Comparison of ENCODE assay signal across 9 cellular contexts in the genomic region with DNA sequence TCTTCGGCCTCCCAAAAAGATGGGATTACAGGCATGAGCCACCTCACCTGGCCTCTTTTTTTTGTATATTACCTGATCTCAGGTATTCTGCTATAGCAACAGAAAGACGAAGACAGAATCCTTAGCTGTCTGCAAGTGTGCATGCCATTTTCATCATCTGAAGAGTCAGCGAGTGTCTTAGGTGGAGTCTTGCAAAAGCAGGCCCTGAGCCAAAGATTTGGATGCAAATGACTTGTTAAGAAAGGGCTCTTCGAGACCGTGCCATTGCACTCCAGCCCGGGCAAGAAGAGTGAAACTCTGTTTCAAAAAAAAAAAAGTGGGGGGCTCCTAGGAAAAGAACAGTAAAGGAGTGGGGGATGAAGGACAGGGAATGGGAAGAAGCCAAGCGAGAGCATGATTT. TPM values are rescaled to one million over a fixed set of nuclear protein-coding genes. Genes with fewer than 3 reads are reported as not detected.
DNase-seq lines count a peak whose midpoint lies in the region; ATAC-seq, FAIRE-seq and TF ChIP-seq lines count a peak whose summit lies in the region.
"Had no signal": no experiment of that assay in that cellular context is flagged by ENCODE, and none has a peak within 500 bp of the region (broad histone marks: within the 10 kb centered on the region; RNA-seq: fewer than 3 reads in every experiment).

No MANE protein-coding gene starts in this region.

- H3K9me3 Mint-ChIP-seq in activated T-cell treated with anti-CD3 and anti-CD28 coated beads, Interleukin-2, amount 50 U/mL, for 24 hours = no peaks in the 10 kb centered on the region

- no peaks in the 10 kb centered on the region for H3K9me3 ChIP-seq in kidney (ENCODE audit: control insufficient read depth in 1 of 2, low read length in 2 of 2)
- no peaks in the 10 kb centered on the region for H3K9me3 ChIP-seq in thyroid gland

- 43 to 51% methylated on average over 7 of the region's 7 CpGs for WGBS in thyroid gland, 2 donors

- no peaks in the 10 kb centered on the region for H3K27me3 Mint-ChIP-seq in activated T-cell treated with anti-CD3 and anti-CD28 coated beads, Interleukin-2, amount 50 U/mL, for 24 hours

- peak overlapping the region; percentile 87 for H3K4me3 Mint-ChIP-seq in activated T-cell treated with anti-CD3 and anti-CD28 coated beads, Interleukin-2, amount 50 U/mL, for 24 hours

- DNase-seq in activated T-cell treated with anti-CD3 and anti-CD28 coated beads, Interleukin-2, amount 50 U/mL, for 24 hours = no peak
- no peak for DNase-seq in activated T-cell treated with anti-CD3 and anti-CD28 coated beads, Interleukin-2, amount 50 U/mL, for 1 hour
- DNase-seq in activated naive CD4-positive, alpha-beta T cell treated with anti-CD3 and anti-CD28 coated beads, Interleukin-2, amount 50 U/mL, for 16 hours = peak; percentile 37
- no peak for DNase-seq in kidney
- DNase-seq in thyroid gland = peak in 1 of 2 donors; percentile 31
- DNase-seq in NCI-H2029 treated with DMSO at 0.1 percent for 48 hours (lab: John Stamatoyannopoulos, UW) = no peak

- H3K4me1 ChIP-seq in kidney (ENCODE audit: control insufficient read depth in 1 of 2, insufficient read depth in 1 of 2, low read depth in 1 of 2, low read length in 2 of 2) = peaks cover 0 to 6% of the 10 kb centered on the region in 2 donors
- peaks cover 6 to 19% of the 10 kb centered on the region in 2 donors for H3K4me1 ChIP-seq in thyroid gland

- TF ChIP-seq POLR2A in thyroid gland (IDR thresholded peaks at IDR 0.05) = no peak

- intact Hi-C loops in kidney (cut with DNase I) = no loop called here
- intact Hi-C loops in thyroid gland (cut with DNase I) = no loop called here

- TF ChIP-seq CTCF in kidney (IDR thresholded peaks at IDR 0.05; ENCODE audit: borderline replicate concordance, extremely low read depth, insufficient read depth) (no peak), thyroid gland (IDR thresholded peaks at IDR 0.05) (no peak)

- no peak overlapping the region for H3K4me3 ChIP-seq in kidney (ENCODE audit: low read length in 2 of 2)
- H3K4me3 ChIP-seq in thyroid gland (replicated peaks in 1 of 3) = no peak overlapping the region

- peak overlapping the region; percentile 100 for H3K27ac Mint-ChIP-seq in activated T-cell treated with anti-CD3 and anti-CD28 coated beads, Interleukin-2, amount 50 U/mL, for 24 hours

- FAIRE-seq in kidney (lab: Jason Lieb, UNC) = no peak

- H3K4me1 Mint-ChIP-seq in activated T-cell treated with anti-CD3 and anti-CD28 coated beads, Interleukin-2, amount 50 U/mL, for 24 hours (ENCODE audit: low read depth) = peaks cover 70% of the 10 kb centered on the region

- H3K27ac ChIP-seq in kidney (ENCODE audit: low read depth in 2 of 2, low read length in 2 of 2) = peak overlapping the region; percentile 34 to 48
- peak overlapping the region; percentile 3 to 93 (median 92) for H3K27ac ChIP-seq in thyroid gland
- H3K27ac ChIP-seq: C4-2B had no signal

- H3K36me3 ChIP-seq in kidney (ENCODE audit: control insufficient read depth in 1 of 2, insufficient read depth in 2 of 2, low read length in 2 of 2) (no peaks in the 10 kb centered on the region), thyroid gland (no peaks in the 10 kb centered on the region)

- peaks cover 25% of the 10 kb centered on the region for H3K36me3 Mint-ChIP-seq in activated T-cell treated with anti-CD3 and anti-CD28 coated beads, Interleukin-2, amount 50 U/mL, for 24 hours (ENCODE audit: low read depth)

- peak overlapping the region in 1 of 2 donors; percentile 0 for H3K9ac ChIP-seq in kidney (ENCODE audit: low read length in 2 of 2)

- H3K27me3 ChIP-seq in thyroid gland = no peaks in the 10 kb centered on the region

- no peak for ATAC-seq in HG03354 (IDR thresholded peaks at IDR 0.05; ENCODE audit: poor library complexity, severe bottlenecking, unreplicated experiment)
- no peak for ATAC-seq in GM19452 (IDR thresholded peaks at IDR 0.05; ENCODE audit: unreplicated experiment)

RNA-seq across cellular contexts. Expression of gene TRIM69, which starts 10.2 kb away (rescaled TPM):
- total RNA-seq in kidney (29.6 TPM), thyroid gland (10 to 100 TPM; 13.3 to 23.6 (median 15.9) TPM)
- polyA plus RNA-seq in kidney (ENCODE audit: insufficient read depth, low read depth, low replicate concordance) = 41.2 TPM

RNA-seq across cellular contexts. Expression of gene B2M, which starts 14.8 kb away (rescaled TPM):
- total RNA-seq in kidney (1,898 TPM), thyroid gland (1,000 to 10,000 TPM; 2,538 to 3,855 (median 2,897) TPM)
- polyA plus RNA-seq in kidney (ENCODE audit: insufficient read depth, low read depth, low replicate concordance) = 3,515 TPM

RNA-seq across cellular contexts. Expression of gene PATL2, which starts 15.0 kb away (rescaled TPM):
- total RNA-seq in kidney (2.1 TPM), thyroid gland (1 to 10 TPM in 3 of 4 donors, under 1 TPM in 1; 0.22 to 3.8 (median 1.7) TPM)
- polyA plus RNA-seq in kidney (ENCODE audit: insufficient read depth, low read depth, low replicate concordance) = 0.73 TPM
